Comparison of ENCODE assay signal across 9 cellular contexts in genomic region chr4:76781698-76782595, GRCh38.
DNase-seq lines count a peak whose midpoint lies in the region; ATAC-seq, FAIRE-seq and TF ChIP-seq lines count a peak whose summit lies in the region.
"Had no signal": no experiment of that assay in that cellular context is flagged by ENCODE, and none has a peak within 500 bp of the region (broad histone marks: within the 10 kb centered on the region; RNA-seq: fewer than 3 reads in every experiment).

No MANE protein-coding gene starts in this region.

- FAIRE-seq in D721Med (lab: Jason Lieb, UNC), result no peak

- H3K4me3 ChIP-seq in PC-9 (no peak overlapping the region), hepatocyte (no peak overlapping the region), right cardiac atrium (ENCODE audit: low read length) (no peak overlapping the region)

- peaks cover 12% of the 10 kb centered on the region; the same call in 1 of the 2 replicates for H3K36me3 ChIP-seq in PC-9 (ENCODE audit: low read depth)
- H3K36me3 ChIP-seq in hepatocyte (replicated peaks; ENCODE audit: insufficient read depth, low read depth), result no peaks in the 10 kb centered on the region

- intact Hi-C loops in PC-9 (cut with micrococcal nuclease; ENCODE audit: unreplicated experiment), result loop anchor here (1.0 to 5.0 kb wide), 5 partner anchors 21 to 165 kb away; partner anchors contain the start of gene SEPTIN11
- intact Hi-C loops in right cardiac atrium (cut with DNase I), result no loop called here

- no peak for ATAC-seq in right cardiac atrium

- POLR2A ChIA-PET in PC-9 (lab: Charles Lee; ENCODE audit: unreplicated experiment), result interaction anchor here (0.6 to 0.7 kb wide), 4 partner anchors 11 to 192 kb away, joined by 3 to 7 read pairs (median 5); no protein-coding TSS in a partner anchor

- H3K27me3 ChIP-seq in PC-9 (ENCODE audit: insufficient read depth, low read depth), result no peaks in the 10 kb centered on the region
- no peaks in the 10 kb centered on the region for H3K27me3 ChIP-seq in hepatocyte
- H3K27me3 ChIP-seq in right cardiac atrium (ENCODE audit: control insufficient read depth, insufficient read depth), result no peaks in the 10 kb centered on the region

- H3K4me2 ChIP-seq in PC-9 (no peak overlapping the region), hepatocyte (peak overlapping the region; percentile 27)

- CTCF ChIA-PET in PC-9 (lab: Charles Lee), result no interaction called here

- TSS peak; percentile 81 for BruUV-seq in PC-9 (replicated peaks; lab: Mats Ljungman, UMichigan)

- H4K20me1 ChIP-seq in PC-9 (ENCODE audit: insufficient read depth) (no peaks in the 10 kb centered on the region), hepatocyte (ENCODE audit: insufficient read depth, poor library complexity, severe bottlenecking) (no peaks in the 10 kb centered on the region)

- H3K79me2 ChIP-seq in PC-9 (ENCODE audit: low read depth) (no peaks in the 10 kb centered on the region), hepatocyte (peaks cover 2% of the 10 kb centered on the region)

- H3K9me3 ChIP-seq in PC-9 (ENCODE audit: insufficient read depth, low read depth) (no peaks in the 10 kb centered on the region), hepatocyte (ENCODE audit: low read depth) (no peaks in the 10 kb centered on the region), right cardiac atrium (ENCODE audit: control insufficient read depth, low read length) (no peaks in the 10 kb centered on the region)

- no peaks in the 10 kb centered on the region for H3K4me1 ChIP-seq in PC-9 (replicated peaks; ENCODE audit: insufficient read depth)
- peaks cover 20% of the 10 kb centered on the region for H3K4me1 ChIP-seq in hepatocyte (ENCODE audit: insufficient read depth)
- no peaks in the 10 kb centered on the region for H3K4me1 ChIP-seq in right cardiac atrium (ENCODE audit: control insufficient read depth, insufficient read depth, low read length)

- H3K27ac ChIP-seq in PC-9 (peak overlapping the region; percentile 35; the same call in 1 of the 2 replicates), hepatocyte (peak overlapping the region; percentile 75), right cardiac atrium (ENCODE audit: low read length) (no peak overlapping the region)

- TF ChIP-seq CTCF in PC-9 (conservative IDR thresholded peaks at IDR 0.05) (no peak), hepatocyte (IDR thresholded peaks at IDR 0.05; ENCODE audit: poor library complexity) (no peak), D721Med (IDR thresholded peaks at IDR 0.05; ENCODE audit: insufficient read depth, missing control alignments) (no peak)

- DNase-seq in COLO668 (lab: John Stamatoyannopoulos, UW; ENCODE audit: unreplicated experiment) (peak; percentile 27), H4 (ENCODE audit: low spot score) (peak; percentile 96), PC-9 (peak in 1 of 2 experiments; percentile 74), hepatocyte (ENCODE audit: low spot score) (no peak), D721Med (ENCODE audit: insufficient read length, low spot score) (no peak), right cardiac atrium (no peak), NCI-H1436 (lab: John Stamatoyannopoulos, UW) (no peak), OCI-M1 (lab: John Stamatoyannopoulos, UW) (no peak)
- DNase-seq: activated naive CD8-positive, alpha-beta T cell treated with anti-CD3 and anti-CD28 coated beads, Interleukin-2, amount 10 ng/mL, durations not matched to agents 7 days and 5 days had no signal

- H3K9me2 ChIP-seq in PC-9 (ENCODE audit: insufficient read depth), result no peaks in the 10 kb centered on the region
- H3K9me2 ChIP-seq in hepatocyte (replicated peaks; ENCODE audit: insufficient read depth), result no peaks in the 10 kb centered on the region

- no peaks in the 10 kb centered on the region for H3F3A ChIP-seq in PC-9 (ENCODE audit: insufficient read depth, low read depth)

- WGBS in hepatocyte (ENCODE audit: low lambda C conversion rate, missing lambda C conversion rate), result 77% methylated on average over 7 of the region's 7 CpGs
- 94% methylated on average over 7 of the region's 7 CpGs for WGBS in right cardiac atrium

- H2AFZ ChIP-seq in PC-9 (no peak overlapping the region), hepatocyte (no peak overlapping the region)

Comparison
In these comparisons a context has a peak if more than half of its experiments do, and no peak if none do; other contexts are left out.
1. DNase-seq: peak in COLO668 (single experiment) and H4 (single experiment); none in hepatocyte (single experiment), D721Med (single experiment), right cardiac atrium (0 of 3), NCI-H1436 (single experiment) and OCI-M1 (single experiment).